Comparison of ENCODE assay signal across 22 cellular contexts in genomic region chr13:31881495-31881882, GRCh38.
"Had no signal": no experiment of that assay in that cellular context is flagged by ENCODE, and none has a peak within 500 bp of the region (broad histone marks: within the 10 kb centered on the region; RNA-seq: fewer than 3 reads in every experiment).

No MANE protein-coding gene starts in this region.

- H3K4me2 ChIP-seq: hepatocyte had no signal

- H3K36me3 ChIP-seq: esophagus muscularis mucosa, neutrophil, sigmoid colon, upper lobe of left lung had no signal

- H2AFZ ChIP-seq: hepatocyte had no signal

- H3K27ac ChIP-seq: esophagus muscularis mucosa, foreskin keratinocyte, hepatocyte, neutrophil, sigmoid colon, upper lobe of left lung had no signal

- DNase-seq: activated CD4-positive, alpha-beta T cell treated with anti-CD3 and anti-CD28 coated beads for 48 hours; activated CD4-positive, alpha-beta T cell treated with anti-CD3 and anti-CD28 coated beads, Interleukin-2, amount 50 U/mL, for 48 hours; activated CD8-positive, alpha-beta memory T cell treated with anti-CD3 and anti-CD28 coated beads for 24 hours; activated effector memory CD4-positive, alpha-beta T cell treated with anti-CD3 and anti-CD28 coated beads, Interleukin-2, amount 50 U/mL, for 16 hours; activated naive CD4-positive, alpha-beta T cell treated with anti-CD3 and anti-CD28 coated beads for 36 hours; activated naive CD8-positive, alpha-beta T cell treated with anti-CD3 and anti-CD28 coated beads, Interleukin-2, amount 10 ng/mL, durations not matched to agents 7 days and 5 days; amniotic stem cell; central memory CD4-positive, alpha-beta T cell; foreskin keratinocyte; islet precursor cell; left ventricle myocardium superior; mucosa of descending colon; sigmoid colon; small intestine; stimulated activated CD4-positive, alpha-beta T cell treated with anti-CD3 and anti-CD28 coated beads, Interleukin-4, amount 100 ng/mL, for 24 hours; substantia nigra; T-helper 1 cell; upper lobe of left lung had no signal

- ATAC-seq: foreskin keratinocyte; mucosa of descending colon; stimulated activated effector memory CD8-positive, alpha-beta T cell treated with anti-CD3 and anti-CD28 coated beads, Interleukin-12 subunit alpha, Interleukin-12 subunit beta, amount 100 ng/mL, for 72 hours had no signal

- H3K27me3 ChIP-seq: esophagus muscularis mucosa, hepatocyte, neutrophil, sigmoid colon, upper lobe of left lung had no signal

- H3K9me3 ChIP-seq: esophagus muscularis mucosa, mucosa of descending colon, neutrophil, sigmoid colon, upper lobe of left lung had no signal

- H3K79me2 ChIP-seq: hepatocyte had no signal

- H3K4me3 ChIP-seq: esophagus muscularis mucosa, hepatocyte, mucosa of descending colon, sigmoid colon, upper lobe of left lung had no signal

- H3K4me1 ChIP-seq: foreskin keratinocyte had no signal
